In genomic region chr10:44439845-44440244, GRCh38 we compare ENCODE assay signal across 25 cellular contexts. TPM values are rescaled to one million over a fixed set of nuclear protein-coding genes. Genes with fewer than 3 reads are reported as not detected.
"Had no signal": no experiment of that assay in that cellular context is flagged by ENCODE, and none has a peak within 500 bp of the region (broad histone marks: within the 10 kb centered on the region; RNA-seq: fewer than 3 reads in every experiment).

No MANE protein-coding gene starts in this region.

- H3K27ac Mint-ChIP-seq: endodermal cell; mesothelial cell of epicardium; naive B cell; natural killer cell treated with Interleukin-12 subunit alpha and Interleukin-12 subunit beta and Interleukin-15 and Interleukin-18, amount 100 ng/mL, for 72 hours; stimulated activated effector memory CD8-positive, alpha-beta T cell treated with anti-CD3 and anti-CD28 coated beads, Interleukin-12 subunit alpha, Interleukin-12 subunit beta, amount 100 ng/mL, for 72 hours; type B pancreatic cell had no signal

- ATAC-seq: esophagus mucosa; foreskin keratinocyte; gastroesophageal sphincter; left ventricle myocardium superior; lower lobe of right lung; mucosa of descending colon; natural killer cell treated with Interleukin-12 subunit alpha and Interleukin-12 subunit beta and Interleukin-15 and Interleukin-18, amount 100 ng/mL, for 72 hours; stimulated activated effector memory CD8-positive, alpha-beta T cell treated with anti-CD3 and anti-CD28 coated beads, Interleukin-12 subunit alpha, Interleukin-12 subunit beta, amount 100 ng/mL, for 72 hours had no signal

- H3K4me2 ChIP-seq: hepatocyte had no signal

- H3K27ac ChIP-seq: epithelial cell of prostate, foreskin keratinocyte, gastroesophageal sphincter, hepatocyte, prostate gland, right atrium auricular region, testis, tibial artery had no signal

- H3K27me3 ChIP-seq: foreskin keratinocyte, gastroesophageal sphincter, heart left ventricle, hepatocyte, right atrium auricular region, stomach, testis, tibial artery had no signal

- H3K4me3 ChIP-seq: gastroesophageal sphincter, heart left ventricle, hepatocyte, lower lobe of right lung, mucosa of descending colon, prostate gland, right atrium auricular region, stomach, testis, tibial artery had no signal

- H3K4me3 Mint-ChIP-seq: endodermal cell; mesothelial cell of epicardium; naive B cell; natural killer cell treated with Interleukin-12 subunit alpha and Interleukin-12 subunit beta and Interleukin-15 and Interleukin-18, amount 100 ng/mL, for 72 hours; neural crest cell; stimulated activated effector memory CD8-positive, alpha-beta T cell treated with anti-CD3 and anti-CD28 coated beads, Interleukin-12 subunit alpha, Interleukin-12 subunit beta, amount 100 ng/mL, for 72 hours; type B pancreatic cell had no signal

- H3K9me3 Mint-ChIP-seq: natural killer cell treated with Interleukin-12 subunit alpha and Interleukin-12 subunit beta and Interleukin-15 and Interleukin-18, amount 100 ng/mL, for 72 hours; neural crest cell; type B pancreatic cell had no signal

- H3K4me1 ChIP-seq: foreskin keratinocyte, gastroesophageal sphincter, heart left ventricle, lower lobe of right lung, prostate gland, right atrium auricular region, stomach, tibial artery had no signal

- H3K79me2 ChIP-seq: hepatocyte had no signal

- DNase-seq: effector CD8-positive, alpha-beta T cell; foreskin keratinocyte; heart left ventricle; left ventricle myocardium superior; lower lobe of right lung; mucosa of descending colon; naive B cell; stimulated activated CD4-positive, alpha-beta T cell treated with anti-CD3 and anti-CD28 coated beads, Interleukin-2, amount 100 ng/mL, for 24 hours; stimulated activated CD4-positive, alpha-beta T cell treated with anti-CD3 and anti-CD28 coated beads, Interleukin-4, amount 100 ng/mL, for 24 hours; stimulated activated naive CD4-positive, alpha-beta T cell treated with Interleukin-2 at 50 U/mL for 16 hours; stomach; testis; tibial artery had no signal

- H3K36me3 ChIP-seq: gastroesophageal sphincter, heart left ventricle, lower lobe of right lung, prostate gland, right atrium auricular region, stomach, tibial artery had no signal

- H3K36me3 Mint-ChIP-seq: mesothelial cell of epicardium; naive B cell; natural killer cell treated with Interleukin-12 subunit alpha and Interleukin-12 subunit beta and Interleukin-15 and Interleukin-18, amount 100 ng/mL, for 72 hours; stimulated activated effector memory CD8-positive, alpha-beta T cell treated with anti-CD3 and anti-CD28 coated beads, Interleukin-12 subunit alpha, Interleukin-12 subunit beta, amount 100 ng/mL, for 72 hours; type B pancreatic cell had no signal

- H3K4me1 Mint-ChIP-seq: endodermal cell; mesothelial cell of epicardium; naive B cell; neural crest cell; stimulated activated effector memory CD8-positive, alpha-beta T cell treated with anti-CD3 and anti-CD28 coated beads, Interleukin-12 subunit alpha, Interleukin-12 subunit beta, amount 100 ng/mL, for 72 hours had no signal

RNA-seq across cellular contexts. Expression of gene CXCL12, which starts 54.9 kb away (rescaled TPM):
- total RNA-seq: foreskin keratinocyte had no signal
- polyA plus RNA-seq: foreskin keratinocyte had no signal
